ENCODE assay signal across 1 cellular context in the genomic region with DNA sequence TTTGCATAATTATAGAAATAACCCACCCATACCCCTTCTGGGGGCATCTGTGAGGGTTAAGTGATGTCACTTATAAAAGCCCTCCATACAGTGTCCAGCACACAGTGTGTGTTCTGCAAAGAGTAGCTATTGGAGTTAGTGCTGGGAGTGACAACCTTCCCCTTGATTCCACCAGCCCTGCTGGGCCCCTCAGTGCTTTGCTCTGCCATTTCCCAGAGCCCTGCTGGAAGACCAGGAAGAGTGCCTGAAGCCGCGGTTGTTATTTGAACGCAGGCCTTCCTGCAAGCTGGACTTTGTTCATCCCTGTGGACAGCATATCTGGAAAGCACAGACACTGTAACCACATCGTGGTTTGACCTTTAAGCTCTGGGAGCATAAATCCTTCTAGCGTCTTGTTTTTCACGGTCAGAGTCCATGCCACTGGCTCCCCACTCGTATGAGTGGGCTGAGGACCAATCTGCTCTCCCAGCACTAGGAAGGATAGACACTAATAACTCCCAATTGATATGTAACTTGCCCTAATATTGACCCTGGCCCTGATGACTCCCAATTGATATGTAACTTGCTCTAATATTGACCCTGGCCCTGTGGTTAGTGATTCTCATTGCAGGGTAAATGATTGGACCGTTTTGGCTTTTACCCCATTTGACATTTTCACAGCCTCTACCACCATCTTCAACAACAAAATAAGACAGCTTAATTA.
TF ChIP-seq lines count a peak whose summit lies in the region.

No MANE protein-coding gene starts in this region.

TF ChIP-seq in HepG2, 621 proteins besides CTCF, POLR2A, EP300 and RAD21 (continued from another document and continues in another):
- TF ChIP-seq ZNF180 (CRISPR knock-in tag; IDR thresholded peaks at IDR 0.05; ENCODE audit: borderline replicate concordance, low read depth) (no peak; the same call in 1 of the 2 replicates), ZNF75D (CRISPR knock-in tag; IDR thresholded peaks at IDR 0.05; ENCODE audit: borderline replicate concordance) (no peak), CEBPB (IDR thresholded peaks at IDR 0.05; ENCODE audit: borderline replicate concordance, low read depth, low read length) (no peak), TCF7 (IDR thresholded peaks at IDR 0.05; ENCODE audit: low read depth) (peak; percentile 40; the same call in 1 of the 2 replicates), FOXJ3 (CRISPR knock-in tag; IDR thresholded peaks at IDR 0.05; ENCODE audit: borderline replicate concordance) (peak; percentile 85; the same call in 1 of the 2 replicates), MXD4 (CRISPR knock-in tag; IDR thresholded peaks at IDR 0.05) (peak; percentile 35; the same call in 1 of the 2 replicates), NCOA5 (CRISPR knock-in tag; IDR thresholded peaks at IDR 0.05) (no peak), TP53 (CRISPR knock-in tag; conservative IDR thresholded peaks at IDR 0.05) (peak; percentile 75; the same call in 1 of the 2 replicates), EHMT2 (IDR thresholded peaks at IDR 0.05; ENCODE audit: borderline replicate concordance, low read depth, low read length) (peak; percentile 90; the same call in 1 of the 2 replicates), REPIN1 (CRISPR knock-in tag; IDR thresholded peaks at IDR 0.05; ENCODE audit: borderline replicate concordance, low read depth) (peak; percentile 89; the same call in 1 of the 2 replicates), ZNF143 (CRISPR knock-in tag; IDR thresholded peaks at IDR 0.05) (no peak; the same call in 1 of the 2 replicates), RFX3 (CRISPR knock-in tag; IDR thresholded peaks at IDR 0.05) (no peak), FOXA3 (CRISPR knock-in tag; IDR thresholded peaks at IDR 0.05) (peak; percentile 89), ZFP36 (IDR thresholded peaks at IDR 0.05; ENCODE audit: borderline replicate concordance, low read depth, low read length, partially characterized antibody) (no peak), ZNF260 (CRISPR knock-in tag; IDR thresholded peaks at IDR 0.05; ENCODE audit: borderline replicate concordance, low read depth) (no peak), RBAK (CRISPR knock-in tag; IDR thresholded peaks at IDR 0.05) (no peak), ZFP1 (CRISPR knock-in tag; IDR thresholded peaks at IDR 0.05) (peak; percentile 83)
- TF ChIP-seq, protein P1, sequence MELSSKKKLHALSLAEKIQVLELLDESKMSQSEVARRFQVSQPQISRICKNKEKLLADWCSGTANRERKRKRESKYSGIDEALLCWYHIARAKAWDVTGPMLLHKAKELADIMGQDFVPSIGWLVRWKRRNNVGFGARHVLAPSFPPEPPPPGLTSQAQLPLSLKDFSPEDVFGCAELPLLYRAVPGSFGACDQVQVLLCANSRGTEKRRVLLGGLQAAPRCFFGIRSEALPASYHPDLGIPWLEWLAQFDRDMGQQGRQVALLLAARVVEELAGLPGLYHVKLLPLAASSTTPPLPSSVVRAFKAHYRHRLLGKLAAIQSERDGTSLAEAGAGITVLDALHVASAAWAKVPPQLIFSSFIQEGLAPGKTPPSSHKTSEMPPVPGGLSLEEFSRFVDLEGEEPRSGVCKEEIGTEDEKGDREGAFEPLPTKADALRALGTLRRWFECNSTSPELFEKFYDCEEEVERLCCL (CRISPR knock-in tag; IDR thresholded peaks at IDR 0.05; ENCODE audit: borderline replicate concordance) = no peak
- TF ChIP-seq, protein P2, sequence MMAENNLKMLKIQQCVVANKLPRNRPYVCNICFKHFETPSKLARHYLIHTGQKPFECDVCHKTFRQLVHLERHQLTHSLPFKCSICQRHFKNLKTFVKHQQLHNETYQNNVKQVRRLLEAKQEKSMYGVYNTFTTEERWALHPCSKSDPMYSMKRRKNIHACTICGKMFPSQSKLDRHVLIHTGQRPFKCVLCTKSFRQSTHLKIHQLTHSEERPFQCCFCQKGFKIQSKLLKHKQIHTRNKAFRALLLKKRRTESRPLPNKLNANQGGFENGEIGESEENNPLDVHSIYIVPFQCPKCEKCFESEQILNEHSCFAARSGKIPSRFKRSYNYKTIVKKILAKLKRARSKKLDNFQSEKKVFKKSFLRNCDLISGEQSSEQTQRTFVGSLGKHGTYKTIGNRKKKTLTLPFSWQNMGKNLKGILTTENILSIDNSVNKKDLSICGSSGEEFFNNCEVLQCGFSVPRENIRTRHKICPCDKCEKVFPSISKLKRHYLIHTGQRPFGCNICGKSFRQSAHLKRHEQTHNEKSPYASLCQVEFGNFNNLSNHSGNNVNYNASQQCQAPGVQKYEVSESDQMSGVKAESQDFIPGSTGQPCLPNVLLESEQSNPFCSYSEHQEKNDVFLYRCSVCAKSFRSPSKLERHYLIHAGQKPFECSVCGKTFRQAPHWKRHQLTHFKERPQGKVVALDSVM (CRISPR knock-in tag; IDR thresholded peaks at IDR 0.05) = no peak
- TF ChIP-seq, protein P3, sequence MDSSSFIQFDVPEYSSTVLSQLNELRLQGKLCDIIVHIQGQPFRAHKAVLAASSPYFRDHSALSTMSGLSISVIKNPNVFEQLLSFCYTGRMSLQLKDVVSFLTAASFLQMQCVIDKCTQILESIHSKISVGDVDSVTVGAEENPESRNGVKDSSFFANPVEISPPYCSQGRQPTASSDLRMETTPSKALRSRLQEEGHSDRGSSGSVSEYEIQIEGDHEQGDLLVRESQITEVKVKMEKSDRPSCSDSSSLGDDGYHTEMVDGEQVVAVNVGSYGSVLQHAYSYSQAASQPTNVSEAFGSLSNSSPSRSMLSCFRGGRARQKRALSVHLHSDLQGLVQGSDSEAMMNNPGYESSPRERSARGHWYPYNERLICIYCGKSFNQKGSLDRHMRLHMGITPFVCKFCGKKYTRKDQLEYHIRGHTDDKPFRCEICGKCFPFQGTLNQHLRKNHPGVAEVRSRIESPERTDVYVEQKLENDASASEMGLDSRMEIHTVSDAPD (CRISPR knock-in tag; IDR thresholded peaks at IDR 0.05) = peak; percentile 86
- TF ChIP-seq, protein P4, sequence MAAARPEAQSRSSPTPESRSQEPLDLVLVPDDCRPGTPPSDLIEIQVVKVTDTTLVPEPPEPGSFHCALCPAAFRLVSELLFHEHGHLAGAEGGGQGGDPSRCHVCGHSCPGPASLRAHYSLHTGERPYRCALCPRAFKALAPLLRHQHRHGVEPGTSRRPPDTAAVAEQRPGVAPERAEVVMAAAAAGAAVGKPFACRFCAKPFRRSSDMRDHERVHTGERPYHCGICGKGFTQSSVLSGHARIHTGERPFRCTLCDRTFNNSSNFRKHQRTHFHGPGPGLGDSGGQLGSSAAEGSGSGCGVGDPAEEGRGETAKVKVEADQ (CRISPR knock-in tag; IDR thresholded peaks at IDR 0.05; ENCODE audit: borderline replicate concordance) = no peak
- TF ChIP-seq, protein P5, sequence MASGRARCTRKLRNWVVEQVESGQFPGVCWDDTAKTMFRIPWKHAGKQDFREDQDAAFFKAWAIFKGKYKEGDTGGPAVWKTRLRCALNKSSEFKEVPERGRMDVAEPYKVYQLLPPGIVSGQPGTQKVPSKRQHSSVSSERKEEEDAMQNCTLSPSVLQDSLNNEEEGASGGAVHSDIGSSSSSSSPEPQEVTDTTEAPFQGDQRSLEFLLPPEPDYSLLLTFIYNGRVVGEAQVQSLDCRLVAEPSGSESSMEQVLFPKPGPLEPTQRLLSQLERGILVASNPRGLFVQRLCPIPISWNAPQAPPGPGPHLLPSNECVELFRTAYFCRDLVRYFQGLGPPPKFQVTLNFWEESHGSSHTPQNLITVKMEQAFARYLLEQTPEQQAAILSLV (CRISPR knock-in tag; IDR thresholded peaks at IDR 0.05; ENCODE audit: borderline replicate concordance) = 0 out of 2 replicates have a peak, but pooled peaks have one; percentile 83
- TF ChIP-seq, protein P6, sequence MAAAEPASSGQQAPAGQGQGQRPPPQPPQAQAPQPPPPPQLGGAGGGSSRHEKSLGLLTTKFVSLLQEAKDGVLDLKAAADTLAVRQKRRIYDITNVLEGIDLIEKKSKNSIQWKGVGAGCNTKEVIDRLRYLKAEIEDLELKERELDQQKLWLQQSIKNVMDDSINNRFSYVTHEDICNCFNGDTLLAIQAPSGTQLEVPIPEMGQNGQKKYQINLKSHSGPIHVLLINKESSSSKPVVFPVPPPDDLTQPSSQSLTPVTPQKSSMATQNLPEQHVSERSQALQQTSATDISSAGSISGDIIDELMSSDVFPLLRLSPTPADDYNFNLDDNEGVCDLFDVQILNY (CRISPR knock-in tag; conservative IDR thresholded peaks at IDR 0.05) = no peak
- TF ChIP-seq, protein P7, sequence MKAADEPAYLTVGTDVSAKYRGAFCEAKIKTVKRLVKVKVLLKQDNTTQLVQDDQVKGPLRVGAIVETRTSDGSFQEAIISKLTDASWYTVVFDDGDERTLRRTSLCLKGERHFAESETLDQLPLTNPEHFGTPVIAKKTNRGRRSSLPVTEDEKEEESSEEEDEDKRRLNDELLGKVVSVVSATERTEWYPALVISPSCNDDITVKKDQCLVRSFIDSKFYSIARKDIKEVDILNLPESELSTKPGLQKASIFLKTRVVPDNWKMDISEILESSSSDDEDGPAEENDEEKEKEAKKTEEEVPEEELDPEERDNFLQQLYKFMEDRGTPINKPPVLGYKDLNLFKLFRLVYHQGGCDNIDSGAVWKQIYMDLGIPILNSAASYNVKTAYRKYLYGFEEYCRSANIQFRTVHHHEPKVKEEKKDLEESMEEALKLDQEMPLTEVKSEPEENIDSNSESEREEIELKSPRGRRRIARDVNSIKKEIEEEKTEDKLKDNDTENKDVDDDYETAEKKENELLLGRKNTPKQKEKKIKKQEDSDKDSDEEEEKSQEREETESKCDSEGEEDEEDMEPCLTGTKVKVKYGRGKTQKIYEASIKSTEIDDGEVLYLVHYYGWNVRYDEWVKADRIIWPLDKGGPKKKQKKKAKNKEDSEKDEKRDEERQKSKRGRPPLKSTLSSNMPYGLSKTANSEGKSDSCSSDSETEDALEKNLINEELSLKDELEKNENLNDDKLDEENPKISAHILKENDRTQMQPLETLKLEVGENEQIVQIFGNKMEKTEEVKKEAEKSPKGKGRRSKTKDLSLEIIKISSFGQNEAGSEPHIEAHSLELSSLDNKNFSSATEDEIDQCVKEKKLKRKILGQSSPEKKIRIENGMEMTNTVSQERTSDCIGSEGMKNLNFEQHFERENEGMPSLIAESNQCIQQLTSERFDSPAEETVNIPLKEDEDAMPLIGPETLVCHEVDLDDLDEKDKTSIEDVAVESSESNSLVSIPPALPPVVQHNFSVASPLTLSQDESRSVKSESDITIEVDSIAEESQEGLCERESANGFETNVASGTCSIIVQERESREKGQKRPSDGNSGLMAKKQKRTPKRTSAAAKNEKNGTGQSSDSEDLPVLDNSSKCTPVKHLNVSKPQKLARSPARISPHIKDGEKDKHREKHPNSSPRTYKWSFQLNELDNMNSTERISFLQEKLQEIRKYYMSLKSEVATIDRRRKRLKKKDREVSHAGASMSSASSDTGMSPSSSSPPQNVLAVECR (CRISPR knock-in tag; IDR thresholded peaks at IDR 0.05; ENCODE audit: borderline replicate concordance) = peak; percentile 73; the same call in 1 of the 2 replicates
- TF ChIP-seq, protein P8, sequence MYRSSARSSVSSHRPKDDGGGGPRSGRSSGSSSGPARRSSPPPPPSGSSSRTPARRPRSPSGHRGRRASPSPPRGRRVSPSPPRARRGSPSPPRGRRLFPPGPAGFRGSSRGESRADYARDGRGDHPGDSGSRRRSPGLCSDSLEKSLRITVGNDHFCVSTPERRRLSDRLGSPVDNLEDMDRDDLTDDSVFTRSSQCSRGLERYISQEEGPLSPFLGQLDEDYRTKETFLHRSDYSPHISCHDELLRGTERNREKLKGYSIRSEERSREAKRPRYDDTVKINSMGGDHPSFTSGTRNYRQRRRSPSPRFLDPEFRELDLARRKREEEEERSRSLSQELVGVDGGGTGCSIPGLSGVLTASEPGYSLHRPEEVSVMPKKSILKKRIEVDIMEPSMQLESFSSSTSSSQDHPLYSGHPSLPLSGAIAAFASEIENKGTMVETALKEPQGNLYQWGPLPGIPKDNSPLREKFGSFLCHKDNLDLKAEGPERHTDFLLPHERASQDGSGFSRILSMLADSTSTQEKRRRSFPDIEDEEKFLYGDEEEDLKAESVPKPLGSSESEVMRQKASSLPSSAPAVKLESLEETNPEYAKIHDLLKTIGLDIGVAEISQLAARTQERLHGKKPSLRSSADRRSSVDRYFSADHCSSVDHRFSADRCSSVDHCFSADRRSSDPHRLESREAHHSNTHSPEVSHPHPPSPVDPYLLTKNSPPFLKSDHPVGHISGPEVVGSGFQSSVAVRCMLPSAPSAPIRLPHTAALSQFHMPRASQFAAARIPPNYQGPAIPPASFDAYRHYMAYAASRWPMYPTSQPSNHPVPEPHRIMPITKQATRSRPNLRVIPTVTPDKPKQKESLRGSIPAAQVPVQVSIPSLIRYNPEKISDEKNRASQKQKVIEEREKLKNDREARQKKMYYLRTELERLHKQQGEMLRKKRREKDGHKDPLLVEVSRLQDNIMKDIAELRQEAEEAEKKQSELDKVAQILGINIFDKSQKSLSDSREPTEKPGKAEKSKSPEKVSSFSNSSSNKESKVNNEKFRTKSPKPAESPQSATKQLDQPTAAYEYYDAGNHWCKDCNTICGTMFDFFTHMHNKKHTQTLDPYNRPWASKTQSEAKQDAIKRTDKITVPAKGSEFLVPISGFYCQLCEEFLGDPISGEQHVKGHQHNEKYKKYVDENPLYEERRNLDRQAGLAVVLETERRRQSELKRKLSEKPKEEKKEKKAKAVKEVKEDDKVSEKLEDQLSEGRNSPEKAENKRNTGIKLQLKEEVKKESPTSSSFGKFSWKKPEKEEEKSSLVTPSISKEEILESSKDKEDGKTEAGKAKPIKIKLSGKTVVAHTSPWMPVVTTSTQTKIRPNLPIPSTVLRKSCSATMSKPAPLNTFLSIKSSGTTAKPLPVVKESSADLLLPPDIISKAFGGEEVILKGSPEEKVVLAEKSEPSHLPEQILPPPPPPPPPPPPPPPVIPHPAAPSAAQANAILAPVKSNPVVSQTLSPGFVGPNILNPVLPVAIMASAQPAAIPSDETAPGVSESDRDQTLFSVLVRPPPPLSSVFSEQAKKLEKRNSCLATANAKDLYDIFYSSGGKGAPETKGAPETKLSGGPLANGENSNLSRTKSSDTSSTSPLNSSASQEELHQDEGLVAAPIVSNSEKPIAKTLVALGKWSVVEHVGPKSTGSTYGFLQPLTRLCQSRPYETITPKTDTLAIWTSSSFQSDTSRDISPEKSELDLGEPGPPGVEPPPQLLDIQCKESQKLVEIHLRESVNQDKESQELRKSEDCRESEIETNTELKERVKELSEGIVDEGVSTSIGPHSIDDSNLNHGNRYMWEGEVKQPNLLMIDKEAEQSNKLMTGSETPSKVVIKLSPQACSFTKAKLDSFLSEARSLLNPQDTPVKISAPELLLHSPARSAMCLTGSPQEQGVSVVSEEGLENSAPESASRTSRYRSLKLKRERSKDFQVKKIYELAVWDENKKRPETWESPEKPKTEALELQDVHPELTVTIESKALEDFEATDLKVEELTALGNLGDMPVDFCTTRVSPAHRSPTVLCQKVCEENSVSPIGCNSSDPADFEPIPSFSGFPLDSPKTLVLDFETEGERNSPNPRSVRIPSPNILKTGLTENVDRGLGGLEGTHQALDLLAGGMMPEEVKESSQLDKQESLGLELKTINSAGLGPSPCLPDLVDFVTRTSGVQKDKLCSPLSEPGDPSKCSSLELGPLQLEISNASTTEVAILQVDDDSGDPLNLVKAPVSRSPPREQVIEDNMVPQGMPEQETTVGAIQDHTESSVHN (CRISPR knock-in tag; IDR thresholded peaks at IDR 0.05) = no peak; the same call in 1 of the 2 replicates
- TF ChIP-seq, protein P9, sequence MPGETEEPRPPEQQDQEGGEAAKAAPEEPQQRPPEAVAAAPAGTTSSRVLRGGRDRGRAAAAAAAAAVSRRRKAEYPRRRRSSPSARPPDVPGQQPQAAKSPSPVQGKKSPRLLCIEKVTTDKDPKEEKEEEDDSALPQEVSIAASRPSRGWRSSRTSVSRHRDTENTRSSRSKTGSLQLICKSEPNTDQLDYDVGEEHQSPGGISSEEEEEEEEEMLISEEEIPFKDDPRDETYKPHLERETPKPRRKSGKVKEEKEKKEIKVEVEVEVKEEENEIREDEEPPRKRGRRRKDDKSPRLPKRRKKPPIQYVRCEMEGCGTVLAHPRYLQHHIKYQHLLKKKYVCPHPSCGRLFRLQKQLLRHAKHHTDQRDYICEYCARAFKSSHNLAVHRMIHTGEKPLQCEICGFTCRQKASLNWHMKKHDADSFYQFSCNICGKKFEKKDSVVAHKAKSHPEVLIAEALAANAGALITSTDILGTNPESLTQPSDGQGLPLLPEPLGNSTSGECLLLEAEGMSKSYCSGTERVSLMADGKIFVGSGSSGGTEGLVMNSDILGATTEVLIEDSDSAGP (CRISPR knock-in tag; IDR thresholded peaks at IDR 0.05; ENCODE audit: borderline replicate concordance) = peak; percentile 52; the same call in 1 of the 2 replicates
